24 cellular contexts compared by ENCODE assay signal in the genomic region with DNA sequence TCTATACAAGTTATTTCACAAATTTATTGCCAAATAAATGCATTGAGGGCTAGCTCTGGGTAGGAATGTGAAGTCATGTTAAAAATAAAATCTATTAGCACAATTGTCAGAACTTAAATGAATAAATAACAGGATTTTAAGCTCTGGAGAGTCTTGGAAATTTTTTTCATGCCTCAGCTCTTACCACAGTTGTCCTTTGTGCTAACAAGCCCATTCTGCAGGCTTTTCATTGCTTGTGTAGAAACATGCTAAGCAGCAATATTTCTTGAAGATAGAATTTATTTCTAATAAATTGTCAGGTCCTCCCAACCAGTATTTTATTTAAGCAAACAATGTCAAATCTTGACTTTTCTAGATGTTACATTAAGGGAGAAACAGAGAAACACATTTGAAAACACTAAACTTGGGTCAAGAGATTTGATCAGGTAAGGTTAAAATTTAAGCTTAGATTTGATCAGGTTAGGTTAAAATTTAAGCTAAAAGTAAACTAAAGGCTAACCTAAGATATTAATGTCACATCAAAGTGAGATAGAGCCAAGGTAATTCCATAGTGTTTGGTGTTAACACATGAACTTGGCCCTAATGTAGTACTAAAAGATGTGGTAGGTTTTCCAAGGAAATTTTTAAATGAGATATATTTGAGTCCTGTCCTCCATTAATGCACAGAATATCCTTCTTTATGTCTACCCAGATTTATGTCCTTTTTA.
"Had no signal": no experiment of that assay in that cellular context is flagged by ENCODE, and none has a peak within 500 bp of the region (broad histone marks: within the 10 kb centered on the region; RNA-seq: fewer than 3 reads in every experiment).

No MANE protein-coding gene starts in this region.

- H3K36me3 ChIP-seq: SJSA1 had no signal

- H3K27me3 ChIP-seq: SJSA1 had no signal

- FAIRE-seq: HTR-8/SVneo, RCC 7860 had no signal

- H3K9me3 ChIP-seq: SJSA1 had no signal

- DNase-seq: KBM-7, MV-4-11, NCI-H1048, NCI-H1105, NCI-H1417, NCI-H146, NCI-H1694 treated with DMSO at 0.1 percent for 48 hours, NCI-H1930, NCI-H2081 treated with DMSO at 0.1 percent for 48 hours, NCI-H2171, NCI-H226, NCI-H446, NCI-H510A, NCI-H524 treated with DMSO at 0.1 percent for 48 hours, NCI-H69, NCI-H774, Right ventricle myocardium superior, RPMI8226, SIG-M5 had no signal

- H3K4me1 ChIP-seq: SJSA1 had no signal

- H3K27ac ChIP-seq: HL-60, SJSA1, SK-N-MC had no signal

- H3K4me3 ChIP-seq: SJSA1, SK-N-MC had no signal
